In the genomic region with DNA sequence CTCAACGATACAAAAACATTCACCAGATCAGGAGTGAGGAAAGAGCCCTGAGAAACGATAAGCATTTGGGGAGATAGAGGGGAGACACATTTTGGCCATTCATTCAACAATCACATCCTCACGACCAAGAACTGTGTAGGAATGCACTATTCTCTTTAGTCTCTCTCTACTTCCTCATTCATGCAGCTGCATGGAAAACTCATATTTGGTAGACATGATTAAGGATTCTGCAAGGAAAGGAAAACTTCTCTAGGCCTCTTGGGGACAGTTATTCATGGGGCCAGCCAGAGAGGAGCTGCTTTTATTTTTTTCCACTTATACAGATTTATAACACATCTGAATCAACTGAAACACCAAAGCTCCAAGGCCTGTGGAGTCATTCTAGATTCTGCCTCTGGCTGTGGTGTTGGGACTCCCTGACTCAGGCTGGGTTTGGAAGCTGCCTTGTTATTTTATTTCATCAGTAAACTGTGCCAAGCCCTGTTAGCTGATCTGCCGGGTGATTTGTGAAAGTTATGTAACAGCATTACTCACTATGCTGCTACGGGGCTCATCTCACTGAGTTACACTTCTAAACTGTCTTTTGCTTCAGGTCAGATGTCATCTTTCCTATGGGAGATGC, we compare ENCODE assay signal across 7 cellular contexts.
A peak's percentile ranks its signal among the peaks of the same experiment; 100 is the strongest.
DNase-seq lines count a peak whose midpoint lies in the region; ATAC-seq and TF ChIP-seq lines count a peak whose summit lies in the region.

No MANE protein-coding gene starts in this region.

- no peak for TF ChIP-seq POLR2A in thyroid gland (IDR thresholded peaks at IDR 0.05)

- DNase-seq in KBM-7: peak; percentile 19
- peak; percentile 95 for DNase-seq in iris pigment epithelial cell (ENCODE audit: low read depth)
- DNase-seq in thyroid gland: peak; percentile 33 to 57
- DNase-seq in NCI-H82 treated with DMSO at 0.1 percent for 48 hours (lab: John Stamatoyannopoulos, UW; ENCODE audit: unreplicated experiment): no peak

- in situ Hi-C loops in KBM-7 (cut with MboI; ENCODE audit: low pct_unique_long_range_greater_than_20kb, low sequenced_read_pairs): no loop called here

- intact Hi-C loops in thyroid gland (cut with DNase I): no loop called here

- H3K27me3 ChIP-seq in thyroid gland: no peaks in the 10 kb centered on the region

- ATAC-seq in HG03457 (IDR thresholded peaks at IDR 0.05; ENCODE audit: unreplicated experiment) (no peak), HG03571 (IDR thresholded peaks at IDR 0.05; ENCODE audit: unreplicated experiment) (no peak)

- H3K36me3 ChIP-seq in thyroid gland: no peaks in the 10 kb centered on the region

- peak overlapping the region; percentile 34 for H3K27ac ChIP-seq in angular gyrus (ENCODE audit: low read depth, low read length)
- peak overlapping the region in 1 of 3 donors; percentile 25 for H3K27ac ChIP-seq in thyroid gland

- H3K9me3 ChIP-seq in thyroid gland: no peaks in the 10 kb centered on the region

- no peak for TF ChIP-seq CTCF in thyroid gland (IDR thresholded peaks at IDR 0.05)

- H3K4me3 ChIP-seq in thyroid gland (replicated peaks in 1 of 3): no peak overlapping the region

- 45 to 50% methylated on average over 5 of the region's 5 CpGs for WGBS in thyroid gland, 2 donors

- peaks cover 9 to 21% of the 10 kb centered on the region in 2 donors for H3K4me1 ChIP-seq in thyroid gland
